Comparison of ENCODE assay signal across 8 cellular contexts in the genomic region with DNA sequence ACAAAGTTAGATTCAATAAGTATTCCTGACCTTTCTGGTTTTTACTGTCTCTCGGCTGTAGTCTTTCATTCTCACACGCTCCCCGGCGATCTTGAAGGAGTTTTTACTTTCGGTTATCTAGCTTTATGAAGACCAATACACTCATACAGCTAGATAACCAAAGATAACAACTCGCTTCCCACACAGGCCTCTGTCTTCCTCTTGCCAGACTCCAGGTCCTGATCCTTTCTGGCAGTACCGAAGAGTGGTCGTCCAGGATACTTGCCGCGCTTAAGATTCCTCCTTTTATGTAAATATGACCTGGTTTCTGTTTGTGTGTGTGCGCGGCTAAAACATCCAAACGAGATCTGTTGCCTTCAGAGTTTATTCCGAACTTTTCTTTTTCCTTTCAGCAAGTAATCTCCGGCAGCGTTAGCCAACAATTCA.
DNase-seq lines count a peak whose midpoint lies in the region; ATAC-seq and TF ChIP-seq lines count a peak whose summit lies in the region.

No MANE protein-coding gene starts in this region.

- TF ChIP-seq CTCF in AG09309 (IDR thresholded peaks at IDR 0.05; ENCODE audit: control insufficient read depth, insufficient read depth, low read depth, low read length, missing control alignments) (no peak), right lobe of liver (IDR thresholded peaks at IDR 0.05) (no peak)

- peaks cover 7% of the 10 kb centered on the region for H3K9me3 Mint-ChIP-seq in activated naive CD8-positive, alpha-beta T cell treated with anti-CD3 and anti-CD28 coated beads for 36 hours

- no peaks in the 10 kb centered on the region for H3K36me3 ChIP-seq in right lobe of liver

- intact Hi-C loops in right lobe of liver (cut with DNase I), result no loop called here

- peaks cover 93% of the 10 kb centered on the region for H3K27me3 Mint-ChIP-seq in activated naive CD8-positive, alpha-beta T cell treated with anti-CD3 and anti-CD28 coated beads for 36 hours

- DNase-seq in AG09309 (ENCODE audit: low read depth) (no peak), right lobe of liver (no peak), mesenteric fat pad (ENCODE audit: low spot score) (no peak), NCI-H187 treated with DMSO at 0.1 percent for 48 hours (lab: John Stamatoyannopoulos, UW) (no peak)
- DNase-seq in activated naive CD8-positive, alpha-beta T cell treated with anti-CD3 and anti-CD28 coated beads for 36 hours, result no peak
- DNase-seq in stimulated activated CD8-positive, alpha-beta memory T cell treated with anti-CD3 and anti-CD28 coated beads, Interleukin-4, amount 100 ng/mL, for 48 hours, result no peak

- H3K4me1 Mint-ChIP-seq in activated naive CD8-positive, alpha-beta T cell treated with anti-CD3 and anti-CD28 coated beads for 36 hours, result peaks cover 28% of the 10 kb centered on the region

- no peak for TF ChIP-seq POLR2A in right lobe of liver (IDR thresholded peaks at IDR 0.05)

- peaks cover 2% of the 10 kb centered on the region for H3K36me3 Mint-ChIP-seq in activated naive CD8-positive, alpha-beta T cell treated with anti-CD3 and anti-CD28 coated beads for 36 hours

- H3K4me3 ChIP-seq in AG09309 (ENCODE audit: control insufficient read depth, low read depth, low read length) (peak overlapping the region; percentile 33), right lobe of liver (peak overlapping the region; percentile 3 to 15 (median 6))

- WGBS in right lobe of liver (ENCODE audit: insufficient coverage, low coverage, low lambda C conversion rate, missing lambda C conversion rate), result 5% methylated on average over 16 of the region's 16 CpGs

- no peak overlapping the region for H3K27ac ChIP-seq in right lobe of liver

- no peak overlapping the region for H3K27ac Mint-ChIP-seq in activated naive CD8-positive, alpha-beta T cell treated with anti-CD3 and anti-CD28 coated beads for 36 hours

- H3K4me1 ChIP-seq in right lobe of liver, result peaks cover 0 to 6% (median 0%) of the 10 kb centered on the region in 4 donors

- ATAC-seq in GM19395 (IDR thresholded peaks at IDR 0.05; ENCODE audit: unreplicated experiment) (peak; percentile 68), HG03457 (IDR thresholded peaks at IDR 0.05; ENCODE audit: unreplicated experiment) (peak; percentile 34), right lobe of liver (no peak)

- peaks cover 3 to 67% of the 10 kb centered on the region in 2 donors for H3K27me3 ChIP-seq in right lobe of liver

- peak overlapping the region; percentile 78 for H3K4me3 Mint-ChIP-seq in activated naive CD8-positive, alpha-beta T cell treated with anti-CD3 and anti-CD28 coated beads for 36 hours

- no peaks in the 10 kb centered on the region for H3K9me3 ChIP-seq in right lobe of liver

Comparison
In these comparisons a context has a peak if more than half of its experiments do, and no peak if none do; other contexts are left out.
1. ATAC-seq: peak in GM19395 (single experiment) and HG03457 (single experiment); none in right lobe of liver (0 of 4).